1 cellular context compared by ENCODE assay signal in genomic region chr15:55318588-55319494, GRCh38.
TF ChIP-seq lines count a peak whose summit lies in the region.

Gene PIGB (plus strand): TSS chr15:55319222. CDS start chr15:55319251, 29 bp downstream.
Gene PIGBOS1 (minus strand): TSS chr15:55319123. CDS start chr15:55317792, 1,331 bp downstream.

TF ChIP-seq in GM23338, 12 proteins besides CTCF, POLR2A, EP300 and RAD21 (continued from another document):
- TF ChIP-seq NANOG (IDR thresholded peaks at IDR 0.05; ENCODE audit: borderline replicate concordance) (no peak), EZH2phosphoT487 (IDR thresholded peaks at IDR 0.05; ENCODE audit: unreplicated experiment) (no peak), EZH2 (IDR thresholded peaks at IDR 0.05; ENCODE audit: low read depth, unreplicated experiment) (no peak)
